In genomic region chr13:78603240-78603947, GRCh38 we compare ENCODE assay signal across 1 cellular context.
A peak's percentile ranks its signal among the peaks of the same experiment; 100 is the strongest.
TF ChIP-seq lines count a peak whose summit lies in the region.

Gene POU4F1, minus strand, starts transcription at chr13:78603552. Its CDS starts 226 bp downstream, at chr13:78603326.

TF ChIP-seq in H1, 55 proteins besides CTCF, POLR2A, EP300 and RAD21 (continued from another document):
- TF ChIP-seq MAX (IDR thresholded peaks at IDR 0.05) (peak; percentile 93), SIN3A (conservative IDR thresholded peaks at IDR 0.05 in 1 of 2, IDR thresholded peaks at IDR 0.05 in 1 of 2; ENCODE audit: low read depth in 1 of 2, low read length in 2 of 2) (peak; percentile 89 to 93; a peak in 3 of 4 replicates), TEAD4 (IDR thresholded peaks at IDR 0.05; ENCODE audit: low read depth, low read length) (no peak), JUND (IDR thresholded peaks at IDR 0.05; ENCODE audit: low read length) (no peak), PHF8 (conservative IDR thresholded peaks at IDR 0.05; ENCODE audit: low read depth, low read length) (no peak), NANOG (IDR thresholded peaks at IDR 0.05; ENCODE audit: insufficient read depth, low read depth, low read length, poor library complexity, severe bottlenecking) (no peak), RFX5 (IDR thresholded peaks at IDR 0.05; ENCODE audit: borderline replicate concordance, low read depth, low read length) (no peak), SP1 (IDR thresholded peaks at IDR 0.05; ENCODE audit: low read depth, low read length) (no peak), CHD2 (IDR thresholded peaks at IDR 0.05; ENCODE audit: low read length) (peak; percentile 95), ZNF274 (IDR thresholded peaks at IDR 0.05; ENCODE audit: borderline replicate concordance, extremely low read depth, low read length) (no peak), SRF (IDR thresholded peaks at IDR 0.05; ENCODE audit: low read depth, low read length) (no peak), SP4 (IDR thresholded peaks at IDR 0.05; ENCODE audit: low read length) (no peak), RXRA (IDR thresholded peaks at IDR 0.05; ENCODE audit: insufficient read depth, low read depth, low read length) (no peak), KDM4A (IDR thresholded peaks at IDR 0.05; ENCODE audit: low read depth, low read length, severe bottlenecking) (peak; percentile 84), BRCA1 (IDR thresholded peaks at IDR 0.05; ENCODE audit: low read depth, low read length) (peak; percentile 81), RNF2 (IDR thresholded peaks at IDR 0.05; ENCODE audit: borderline replicate concordance, low read depth, low read length, missing control alignments, poor library complexity, severe bottlenecking) (no peak), JUN (IDR thresholded peaks at IDR 0.05; ENCODE audit: low read depth, low read length) (no peak), POU5F1 (IDR thresholded peaks at IDR 0.05; ENCODE audit: low read depth, low read length) (no peak), CBX8 (IDR thresholded peaks at IDR 0.05; ENCODE audit: borderline replicate concordance, low read depth, low read length) (no peak), NRF1 (IDR thresholded peaks at IDR 0.05; ENCODE audit: low read depth, low read length) (peak; percentile 44; the same call in 1 of the 2 replicates), SAP30 (IDR thresholded peaks at IDR 0.05; ENCODE audit: insufficient read depth, insufficient replicate concordance, low read length) (no peak), ATF2 (IDR thresholded peaks at IDR 0.05; ENCODE audit: low read length) (no peak), YY1 (IDR thresholded peaks at IDR 0.05; ENCODE audit: low read depth, low read length) (no peak), KDM5A (IDR thresholded peaks at IDR 0.05; ENCODE audit: low read length) (no peak), CBX5 (IDR thresholded peaks at IDR 0.05; ENCODE audit: low read depth, low read length) (no peak), ATF3 (IDR thresholded peaks at IDR 0.05; ENCODE audit: insufficient read depth, low read depth, low read length) (no peak), RBBP5 (IDR thresholded peaks at IDR 0.05; ENCODE audit: borderline replicate concordance, low read depth, low read length) (peak; percentile 61; the same call in 1 of the 2 replicates), POLR2AphosphoS5 (IDR thresholded peaks at IDR 0.05; ENCODE audit: low read depth, low read length) (no peak), GTF2F1 (IDR thresholded peaks at IDR 0.05; ENCODE audit: borderline replicate concordance, low read depth, low read length) (no peak), CREB1 (IDR thresholded peaks at IDR 0.05) (peak; percentile 35; the same call in 1 of the 2 replicates), MAFK (IDR thresholded peaks at IDR 0.05; ENCODE audit: low read depth, low read length) (no peak), ASH2L (IDR thresholded peaks at IDR 0.05; ENCODE audit: low read length) (no peak), EGR1 (IDR thresholded peaks at IDR 0.05; ENCODE audit: borderline replicate concordance, low read depth, low read length) (no peak), CHD1 (IDR thresholded peaks at IDR 0.05; ENCODE audit: low read depth, low read length) (no peak), TAF7 (optimal IDR thresholded peaks at IDR 0.05; ENCODE audit: borderline replicate concordance, low read depth, low read length) (peak; percentile 8), CHD7 (IDR thresholded peaks at IDR 0.05; ENCODE audit: insufficient replicate concordance, low read length) (no peak), HDAC2 (IDR thresholded peaks at IDR 0.05; ENCODE audit: borderline replicate concordance in 1 of 2, low read depth in 2 of 2, low read length in 2 of 2) (no peak; a peak in 1 of 4 replicates), FOSL1 (IDR thresholded peaks at IDR 0.05; ENCODE audit: insufficient read depth, low read depth, low read length) (0 out of 2 replicates have a peak, but pooled peaks have one; percentile 17), EZH2 (IDR thresholded peaks at IDR 0.05; ENCODE audit: low read depth, low read length, severe bottlenecking) (peak; percentile 84), BCL11A (IDR thresholded peaks at IDR 0.05; ENCODE audit: low read depth in 2 of 2, low read length in 2 of 2) (no peak), USF2 (IDR thresholded peaks at IDR 0.05; ENCODE audit: low read length) (no peak), KDM1A (IDR thresholded peaks at IDR 0.05; ENCODE audit: borderline replicate concordance, low read length) (no peak), CEBPB (IDR thresholded peaks at IDR 0.05; ENCODE audit: low read depth, low read length) (no peak)
